28 cellular contexts compared by ENCODE assay signal in the genomic region with DNA sequence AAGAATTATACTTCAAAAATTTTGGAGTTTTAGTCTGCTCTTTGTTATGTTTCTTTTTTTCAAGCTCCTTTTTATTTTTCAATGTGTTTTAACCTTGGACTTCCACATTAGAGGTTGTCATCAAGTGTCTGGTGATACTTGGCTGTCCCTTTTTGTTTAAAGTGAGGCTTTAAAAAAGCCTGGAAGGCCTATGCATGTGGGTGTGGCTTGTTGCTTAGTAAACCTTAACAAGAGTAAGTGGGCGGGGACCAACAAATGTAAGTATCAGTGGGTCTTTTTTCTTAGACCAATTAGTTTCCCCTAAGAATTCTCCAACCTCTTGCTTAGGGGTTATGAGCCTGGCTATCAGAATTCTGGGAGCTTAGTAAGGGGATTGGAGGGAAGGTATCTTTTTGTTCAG. TPM values are rescaled to one million over a fixed set of nuclear protein-coding genes. Genes with fewer than 3 reads are reported as not detected.
DNase-seq lines count a peak whose midpoint lies in the region; ATAC-seq, FAIRE-seq and TF ChIP-seq lines count a peak whose summit lies in the region.
"Had no signal": no experiment of that assay in that cellular context is flagged by ENCODE, and none has a peak within 500 bp of the region (broad histone marks: within the 10 kb centered on the region; RNA-seq: fewer than 3 reads in every experiment).

No MANE protein-coding gene starts in this region.

- no peak overlapping the region for H2BK20ac ChIP-seq in H1 (ENCODE audit: low read length)

- no peak overlapping the region for H3K23ac ChIP-seq in H1 (ENCODE audit: insufficient read length)

- H3K79me1 ChIP-seq in H1 (ENCODE audit: low read depth, low read length), result no peaks in the 10 kb centered on the region

- H3K23me2 ChIP-seq in H1 (ENCODE audit: low read depth, low read length), result no peaks in the 10 kb centered on the region

- H3K9me3 ChIP-seq in heart left ventricle (no peaks in the 10 kb centered on the region), HAP-1 (no peaks in the 10 kb centered on the region), H1 (ENCODE audit: insufficient read depth in 2 of 2, low read depth in 1 of 2, low read length in 1 of 2) (no peaks in the 10 kb centered on the region), neural progenitor cell (ENCODE audit: low read depth) (no peaks in the 10 kb centered on the region)

- H2BK12ac ChIP-seq in H1 (ENCODE audit: low read depth, low read length), result no peak overlapping the region

- H2BK5ac ChIP-seq in H1 (ENCODE audit: low read depth, low read length), result no peak overlapping the region

- no peak overlapping the region for H4K5ac ChIP-seq in H1 (ENCODE audit: insufficient read length, low read depth, low read length)

- H3K9ac ChIP-seq in H1 (replicated peaks in 1 of 4; ENCODE audit: extremely low read depth in 1 of 4, low read depth in 3 of 4, low read length in 3 of 4) (no peak overlapping the region), neural progenitor cell (no peak overlapping the region)
- H3K9ac ChIP-seq: KMS-11 had no signal

- H3K4me2 ChIP-seq in H1 (ENCODE audit: insufficient read depth in 1 of 2, low read depth in 2 of 2, low read length in 2 of 2) (no peak overlapping the region), neural progenitor cell (no peak overlapping the region)
- H3K4me2 ChIP-seq: KMS-11 had no signal

- TF ChIP-seq CTCF in heart left ventricle (IDR thresholded peaks at IDR 0.05) (no peak), H1 (IDR thresholded peaks at IDR 0.05; ENCODE audit: control extremely low read depth in 1 of 3, insufficient read depth in 1 of 3, low read depth in 1 of 3, low read length in 3 of 3) (no peak), neural progenitor cell (IDR thresholded peaks at IDR 0.05) (no peak)

- H3K9me3 Mint-ChIP-seq in neural progenitor cell, result no peaks in the 10 kb centered on the region
- H3K9me3 Mint-ChIP-seq: activated CD4-positive, alpha-beta memory T cell treated with anti-CD3 and anti-CD28 coated beads for 36 hours; activated naive CD4-positive, alpha-beta T cell treated with anti-CD3 and anti-CD28 coated beads, Interleukin-2, amount 50 U/mL, for 24 hours; activated T-helper 17 cell treated with anti-CD3 and anti-CD28 coated beads, Interleukin-2, amount 50 U/mL, for 72 hours; memory B cell; type B pancreatic cell had no signal

- no peak overlapping the region for H3K27ac Mint-ChIP-seq in neural progenitor cell
- H3K27ac Mint-ChIP-seq: activated CD4-positive, alpha-beta memory T cell treated with anti-CD3 and anti-CD28 coated beads for 36 hours; activated naive CD4-positive, alpha-beta T cell treated with anti-CD3 and anti-CD28 coated beads, Interleukin-2, amount 50 U/mL, for 24 hours; activated T-helper 17 cell treated with anti-CD3 and anti-CD28 coated beads, Interleukin-2, amount 50 U/mL, for 72 hours; memory B cell; type B pancreatic cell had no signal

- ATAC-seq in Right ventricle myocardium superior (ENCODE audit: poor library complexity) (peak; percentile 56), heart left ventricle (no peak)
- ATAC-seq: activated CD4-positive, CD25-positive, alpha-beta regulatory T cell treated with anti-CD3 and anti-CD28 coated beads, Interleukin-2, amount 50 U/mL, for 24 hours; activated T-helper 17 cell treated with anti-CD3 and anti-CD28 coated beads, Interleukin-2, amount 50 U/mL, for 72 hours; esophagus mucosa; left colon had no signal

- H3K4me3 ChIP-seq in heart left ventricle, result no peak overlapping the region
- H3K4me3 ChIP-seq in HAP-1, result no peak overlapping the region
- no peak overlapping the region for H3K4me3 ChIP-seq in H1 (ENCODE audit: extremely low read depth in 1 of 4, insufficient read depth in 2 of 4, low read depth in 3 of 4, low read length in 4 of 4)
- no peak overlapping the region for H3K4me3 ChIP-seq in neural progenitor cell
- H3K4me3 ChIP-seq: coronary artery had no signal

- no peak for TF ChIP-seq POLR2A in heart left ventricle (IDR thresholded peaks at IDR 0.05)
- TF ChIP-seq POLR2A in H1 (IDR thresholded peaks at IDR 0.05; ENCODE audit: control extremely low read depth in 1 of 2, low read depth in 2 of 2, low read length in 2 of 2), result no peak

- H3K18ac ChIP-seq in H1 (ENCODE audit: extremely low read depth, low read length), result no peak overlapping the region

- no peak overlapping the region for H4K8ac ChIP-seq in H1 (ENCODE audit: extremely low read depth, insufficient read depth, low read length)

- CTCF ChIA-PET in H1 (lab: Charles Lee; ENCODE audit: partially characterized antibody), result interaction anchor here (1.4 to 3.2 kb wide), 3 partner anchors 9 to 35 kb away, joined by 5 to 15 read pairs (median 6); no protein-coding TSS in a partner anchor

- H3K27me3 ChIP-seq in heart left ventricle (no peaks in the 10 kb centered on the region), HAP-1 (ENCODE audit: low read depth) (no peaks in the 10 kb centered on the region), H1 (replicated peaks in 1 of 4; ENCODE audit: control insufficient read depth in 3 of 4, extremely low read depth in 1 of 4, insufficient read depth in 3 of 4, low read length in 3 of 4) (peaks cover 0 to 1% (median 0%) of the 10 kb centered on the region in 4 experiments; a peak in 1 of 7 replicates), neural progenitor cell (no peaks in the 10 kb centered on the region)

- no peak for TF ChIP-seq RAD21 in H1 (IDR thresholded peaks at IDR 0.05 in 1 of 2, conservative IDR thresholded peaks at IDR 0.05 in 1 of 2; ENCODE audit: low read depth in 2 of 2, low read length in 2 of 2)

- no peaks in the 10 kb centered on the region for H4K20me1 ChIP-seq in H1 (replicated peaks in 1 of 2; ENCODE audit: control insufficient read depth in 1 of 2, insufficient read depth in 2 of 2, low read length in 2 of 2)
- no peaks in the 10 kb centered on the region for H4K20me1 ChIP-seq in neural progenitor cell (ENCODE audit: low read depth)

- POLR2A ChIA-PET in H1 (lab: Charles Lee; ENCODE audit: partially characterized antibody), result no interaction called here

- peaks cover 7% of the 10 kb centered on the region for H3F3A ChIP-seq in neural progenitor cell (ENCODE audit: low read depth)

- in situ Hi-C loops in HAP-1 (cut with MboI; ENCODE audit: low sequenced_read_pairs), result no loop called here

- DNase-seq in Right ventricle myocardium superior, result no peak
- no peak for DNase-seq in heart left ventricle
- DNase-seq in HAP-1 (ENCODE audit: low spot score in 2 of 2), result peak; percentile 26 to 50
- DNase-seq in H1 (ENCODE audit: low read depth in 1 of 2, low spot score in 2 of 2), result no peak
- peak; percentile 57 for DNase-seq in neural progenitor cell (ENCODE audit: low spot score)
- no peak for DNase-seq in stimulated activated CD8-positive, alpha-beta memory T cell treated with anti-CD3 and anti-CD28 coated beads, Interleukin-4, amount 100 ng/mL, for 48 hours
- no peak for DNase-seq in activated CD8-positive, alpha-beta memory T cell treated with anti-CD3 and anti-CD28 coated beads for 24 hours
- no peak for DNase-seq in activated CD8-positive, alpha-beta memory T cell treated with anti-CD3 and anti-CD28 coated beads, Interleukin-2, amount 50 U/mL, for 48 hours
- DNase-seq: activated CD4-positive, alpha-beta memory T cell treated with anti-CD3 and anti-CD28 coated beads for 36 hours; DMS153; effector memory CD4-positive, alpha-beta T cell; foreskin fibroblast; HCEC 1CT; head of caudate nucleus; left colon; NCI-H1694; NCI-H2171; NCI-H524 had no signal

- H3K36me3 ChIP-seq in heart left ventricle (peaks cover 0 to 100% (median 97%) of the 10 kb centered on the region in 9 donors), HAP-1 (replicated peaks) (peaks cover 7% of the 10 kb centered on the region), H1 (ENCODE audit: control insufficient read depth in 2 of 4, insufficient read depth in 4 of 4, low read length in 3 of 4) (no peaks in the 10 kb centered on the region), neural progenitor cell (no peaks in the 10 kb centered on the region)

- peaks cover 6% of the 10 kb centered on the region for H3K36me3 Mint-ChIP-seq in neural progenitor cell

- H3K4me3 Mint-ChIP-seq in neural progenitor cell, result no peak overlapping the region
- H3K4me3 Mint-ChIP-seq: activated CD4-positive, alpha-beta memory T cell treated with anti-CD3 and anti-CD28 coated beads for 36 hours; activated naive CD4-positive, alpha-beta T cell treated with anti-CD3 and anti-CD28 coated beads, Interleukin-2, amount 50 U/mL, for 24 hours; activated T-helper 17 cell treated with anti-CD3 and anti-CD28 coated beads, Interleukin-2, amount 50 U/mL, for 72 hours; memory B cell; type B pancreatic cell had no signal

- no peak overlapping the region for H2BK15ac ChIP-seq in H1 (ENCODE audit: low read length)

- no peak overlapping the region for H4K91ac ChIP-seq in H1 (replicated peaks; ENCODE audit: insufficient read length, low read length)

- intact Hi-C loops in Right ventricle myocardium superior (cut with DNase I), result no loop called here
- intact Hi-C loops in heart left ventricle (cut with DNase I), result loop anchor here in 3 of 10 donors (10.0 kb wide), 3 partner anchors 106 to 146 kb away; a partner anchor contains a TSS

- H3K4me1 ChIP-seq in heart left ventricle (no peaks in the 10 kb centered on the region), HAP-1 (no peaks in the 10 kb centered on the region), H1 (replicated peaks in 1 of 4; ENCODE audit: control insufficient read depth in 3 of 4, insufficient read depth in 4 of 4, low read length in 3 of 4) (no peaks in the 10 kb centered on the region), neural progenitor cell (peaks cover 10% of the 10 kb centered on the region)

- H3K14ac ChIP-seq in H1 (ENCODE audit: insufficient read length), result no peak overlapping the region

- H2BK120ac ChIP-seq in H1 (replicated peaks; ENCODE audit: low read depth, low read length), result no peak overlapping the region

- no peak overlapping the region for H3K56ac ChIP-seq in H1 (replicated peaks; ENCODE audit: insufficient read length, low read depth, low read length)

- H3K4me1 Mint-ChIP-seq in neural progenitor cell, result peaks cover 6% of the 10 kb centered on the region
- H3K4me1 Mint-ChIP-seq: activated naive CD4-positive, alpha-beta T cell treated with anti-CD3 and anti-CD28 coated beads, Interleukin-2, amount 50 U/mL, for 24 hours; memory B cell had no signal

- no peaks in the 10 kb centered on the region for H3K27me3 Mint-ChIP-seq in neural progenitor cell (ENCODE audit: insufficient read depth, low read depth)
- H3K27me3 Mint-ChIP-seq: activated CD4-positive, alpha-beta memory T cell treated with anti-CD3 and anti-CD28 coated beads for 36 hours; activated naive CD4-positive, alpha-beta T cell treated with anti-CD3 and anti-CD28 coated beads, Interleukin-2, amount 50 U/mL, for 24 hours; activated T-helper 17 cell treated with anti-CD3 and anti-CD28 coated beads, Interleukin-2, amount 50 U/mL, for 72 hours; memory B cell; type B pancreatic cell had no signal

- 92 to 100% (median 97%) methylated on average over 1 of the region's 1 CpG for WGBS in heart left ventricle, 4 donors
- WGBS in H1 (ENCODE audit: extremely low coverage in 1 of 2, insufficient coverage in 1 of 2, insufficient read length in 1 of 2, insufficient replicate concordance in 2 of 2, low coverage in 1 of 2, low lambda C conversion rate in 2 of 2, missing lambda C conversion rate in 1 of 2), 2 experiments, result 89% methylated on average over 1 of the region's 1 CpG; no CpG with 5 or more reads in 1 of the 2 experiments

- no peaks in the 10 kb centered on the region for H3K79me2 ChIP-seq in H1 (ENCODE audit: control insufficient read depth in 1 of 2, insufficient read depth in 2 of 2, low read length in 2 of 2)
- no peaks in the 10 kb centered on the region for H3K79me2 ChIP-seq in neural progenitor cell (ENCODE audit: low read depth)

- H2AFZ ChIP-seq in H1 (ENCODE audit: low read length) (no peak overlapping the region), neural progenitor cell (replicated peaks) (no peak overlapping the region)

- H2AK5ac ChIP-seq in H1 (ENCODE audit: low read depth, low read length), result no peak overlapping the region

- FAIRE-seq in H1 (lab: Jason Lieb, UNC), result peak; percentile 24
- FAIRE-seq: HTR-8/SVneo, TTC549 had no signal

- TF ChIP-seq EP300 in H1 (IDR thresholded peaks at IDR 0.05; ENCODE audit: borderline replicate concordance in 1 of 2, low read depth in 2 of 2, low read length in 2 of 2), result no peak

- H3K27ac ChIP-seq in heart left ventricle, result no peak overlapping the region
- H3K27ac ChIP-seq in H1 (ENCODE audit: low read depth, low read length), result no peak overlapping the region
- no peak overlapping the region for H3K27ac ChIP-seq in neural progenitor cell
- H3K27ac ChIP-seq: coronary artery, KMS-11 had no signal

- H3K4ac ChIP-seq in H1 (replicated peaks; ENCODE audit: insufficient read length, low read depth, low read length), result no peak overlapping the region

RNA-seq across cellular contexts. Expression of a gene that starts 26.4 kb away (rescaled TPM):
- 8.8 TPM for total RNA-seq in Right ventricle myocardium superior
- total RNA-seq in heart left ventricle, result 10 to 100 TPM in 4 of 9 donors, 1 to 10 TPM in 5; 7.1 to 14.0 (median 9.3) TPM
- polyA plus RNA-seq in heart left ventricle, result 1 to 10 TPM; 4.8 to 8.6 TPM
- 1.8 and 2.5 TPM in 2 replicates for total RNA-seq in H1 (2021; fragmentation: NEBNext Ultra II Directional; extraction: Animal tissue kit (Norgen Biotek cat#: 25700))
- 0.46 and 0.62 TPM in 2 replicates for polyA plus RNA-seq in H1 (2011; rRNA removed)
- 0.61 TPM for polyA plus RNA-seq in H1 (2011; cell fraction: cytosol; rRNA removed)
- 0.36 TPM for polyA plus RNA-seq in H1 (2011; cell fraction: nucleus; rRNA removed)
- polyA plus RNA-seq in H1 (2012, experiment 1 of 2), result 0.53 to 1.2 TPM (median 0.65 TPM) in 4 replicates
- polyA plus RNA-seq in H1 (2012, experiment 2 of 2), result not detected
- 0.81 TPM for polyA plus RNA-seq in H1 (2013, experiment 1 of 2)
- polyA plus RNA-seq in H1 (2013, experiment 2 of 2), result 0.68 TPM
- polyA minus RNA-seq in H1 (2011; rRNA and poly(A)+ RNA removed), result 1.0 and 2.4 TPM in 2 replicates
- polyA minus RNA-seq in H1 (2011; cell fraction: cytosol; rRNA and poly(A)+ RNA removed), result 0.66 TPM
- 2.2 TPM for polyA minus RNA-seq in H1 (2011; cell fraction: nucleus; rRNA and poly(A)+ RNA removed)
- total RNA-seq in neural progenitor cell (ENCODE audit: low replicate concordance), result 4.2 and 4.6 TPM in 2 replicates

RNA-seq across cellular contexts. Expression of a gene that starts 40.7 kb away (rescaled TPM):
- 6.1 TPM for total RNA-seq in Right ventricle myocardium superior
- total RNA-seq in heart left ventricle, result 10 to 100 TPM in 1 of 9 donors, 1 to 10 TPM in 8; 2.6 to 18.7 (median 6.9) TPM
- polyA plus RNA-seq in heart left ventricle, result 1 to 10 TPM; 3.0 to 4.9 TPM
- 5.7 and 6.8 TPM in 2 replicates for total RNA-seq in H1 (2021; fragmentation: NEBNext Ultra II Directional; extraction: Animal tissue kit (Norgen Biotek cat#: 25700))
- 5.0 and 9.8 TPM in 2 replicates for polyA plus RNA-seq in H1 (2011; rRNA removed)
- 8.5 TPM for polyA plus RNA-seq in H1 (2011; cell fraction: cytosol; rRNA removed)
- polyA plus RNA-seq in H1 (2011; cell fraction: nucleus; rRNA removed), result 4.3 TPM
- 6.5 to 9.6 TPM (median 7.9 TPM) in 4 replicates for polyA plus RNA-seq in H1 (2012, experiment 1 of 2)
- polyA plus RNA-seq in H1 (2012, experiment 2 of 2), result 1.5 TPM
- polyA plus RNA-seq in H1 (2013, experiment 1 of 2), result 12.0 TPM
- 13.8 TPM for polyA plus RNA-seq in H1 (2013, experiment 2 of 2)
- 6.2 and 9.7 TPM in 2 replicates for polyA minus RNA-seq in H1 (2011; rRNA and poly(A)+ RNA removed)
- polyA minus RNA-seq in H1 (2011; cell fraction: cytosol; rRNA and poly(A)+ RNA removed), result 5.1 TPM
- polyA minus RNA-seq in H1 (2011; cell fraction: nucleus; rRNA and poly(A)+ RNA removed), result 4.0 TPM
- total RNA-seq in neural progenitor cell (ENCODE audit: low replicate concordance), result 1.9 and 3.9 TPM in 2 replicates
- total RNA-seq: activated CD4-positive, alpha-beta memory T cell treated with anti-CD3 and anti-CD28 coated beads for 36 hours had no signal

RNA-seq across cellular contexts. Expression of a gene that starts 47.3 kb away (rescaled TPM):
- 39.1 TPM for total RNA-seq in Right ventricle myocardium superior
- total RNA-seq in heart left ventricle, result 10 to 100 TPM; 20.3 to 58.7 (median 23.8) TPM
- polyA plus RNA-seq in heart left ventricle, result 10 to 100 TPM; 21.6 to 31.3 TPM
- total RNA-seq in H1 (2021; fragmentation: NEBNext Ultra II Directional; extraction: Animal tissue kit (Norgen Biotek cat#: 25700)), result 42.2 and 43.5 TPM in 2 replicates
- polyA plus RNA-seq in H1 (2011; rRNA removed), result 12.4 and 29.1 TPM in 2 replicates
- polyA plus RNA-seq in H1 (2011; cell fraction: cytosol; rRNA removed), result 36.9 TPM
- polyA plus RNA-seq in H1 (2011; cell fraction: nucleus; rRNA removed), result 11.3 TPM
- 25.4 to 47.2 TPM (median 27.7 TPM) in 4 replicates for polyA plus RNA-seq in H1 (2012, experiment 1 of 2)
- polyA plus RNA-seq in H1 (2012, experiment 2 of 2), result 5.8 TPM
- polyA plus RNA-seq in H1 (2013, experiment 1 of 2), result 24.2 TPM
- polyA plus RNA-seq in H1 (2013, experiment 2 of 2), result 25.9 TPM
- polyA minus RNA-seq in H1 (2011; rRNA and poly(A)+ RNA removed), result 15.0 and 28.7 TPM in 2 replicates
- 28.3 TPM for polyA minus RNA-seq in H1 (2011; cell fraction: cytosol; rRNA and poly(A)+ RNA removed)
- polyA minus RNA-seq in H1 (2011; cell fraction: nucleus; rRNA and poly(A)+ RNA removed), result 22.9 TPM
- total RNA-seq in neural progenitor cell (ENCODE audit: low replicate concordance), result 64.2 and 100 TPM in 2 replicates

Comparison
In these comparisons a context has a peak if more than half of its experiments do, and no peak if none do; other contexts are left out.
1. DNase-seq: peak in HAP-1 (2 of 2) and neural progenitor cell (single experiment); none in Right ventricle myocardium superior (single experiment), heart left ventricle (0 of 5), H1 (0 of 2), stimulated activated CD8-positive, alpha-beta memory T cell treated with anti-CD3 and anti-CD28 coated beads, Interleukin-4, amount 100 ng/mL, for 48 hours (single experiment), activated CD8-positive, alpha-beta memory T cell treated with anti-CD3 and anti-CD28 coated beads for 24 hours (single experiment) and activated CD8-positive, alpha-beta memory T cell treated with anti-CD3 and anti-CD28 coated beads, Interleukin-2, amount 50 U/mL, for 48 hours (single experiment).